9 cellular contexts compared by ENCODE assay signal in genomic region chr6:24919404-24919892, GRCh38. TPM values are rescaled to one million over a fixed set of nuclear protein-coding genes. Genes with fewer than 3 reads are reported as not detected.
DNase-seq lines count a peak whose midpoint lies in the region; ATAC-seq and FAIRE-seq lines count a peak whose summit lies in the region.
"Had no signal": no experiment of that assay in that cellular context is flagged by ENCODE, and none has a peak within 500 bp of the region (broad histone marks: within the 10 kb centered on the region; RNA-seq: fewer than 3 reads in every experiment).

No MANE protein-coding gene starts in this region.

- H3K4me3 ChIP-seq in mesendoderm (ENCODE audit: low read length): no peak overlapping the region
- H3K4me3 ChIP-seq in small intestine (ENCODE audit: low read depth in 1 of 2, low read length in 2 of 2): no peak overlapping the region

- peak overlapping the region; percentile 54 for H3K18ac ChIP-seq in mesendoderm (ENCODE audit: low read length)

- no peak overlapping the region for H3K4ac ChIP-seq in mesendoderm (ENCODE audit: low read depth, low read length)

- H2BK15ac ChIP-seq in mesendoderm (replicated peaks; ENCODE audit: low read depth): no peak overlapping the region

- no peaks in the 10 kb centered on the region for H3K79me1 ChIP-seq in mesendoderm (ENCODE audit: low read length)

- WGBS in mesendoderm (ENCODE audit: extremely low coverage, insufficient coverage, low lambda C conversion rate): no CpG with 5 or more reads among the region's 8 CpGs
- whole genome bisulfite sequencing in small intestine, 3 donors: 48 to 66% (median 63%) methylated on average over 8 of the region's 8 CpGs

- DNase-seq in NCI-H510A (lab: John Stamatoyannopoulos, UW) (peak; percentile 73), mesendoderm (peak; percentile 37), small intestine (no peak), T1000 (lab: John Stamatoyannopoulos, UW) (no peak), HuH-7.5 (ENCODE audit: low spot score) (no peak)
- no peak for DNase-seq in NK-92 treated with Interleukin-12 subunit alpha and Interleukin-12 subunit beta, amount 100 ng/mL, for 24 hours (lab: John Stamatoyannopoulos, UW)

- ATAC-seq in GM18502 (IDR thresholded peaks at IDR 0.05; ENCODE audit: poor library complexity, unreplicated experiment) (peak; percentile 66), HG02678 (IDR thresholded peaks at IDR 0.05; ENCODE audit: unreplicated experiment) (peak; percentile 55)

- FAIRE-seq in small intestine (lab: Jason Lieb, UNC): no peak

- H3K27me3 ChIP-seq in mesendoderm (ENCODE audit: insufficient read depth, low read length, poor library complexity) (no peaks in the 10 kb centered on the region), small intestine (ENCODE audit: control insufficient read depth in 2 of 2, insufficient read depth in 2 of 2, low read length in 2 of 2) (no peaks in the 10 kb centered on the region)

- no peak overlapping the region for H3K27ac ChIP-seq in mesendoderm (ENCODE audit: low read depth, low read length)
- H3K27ac ChIP-seq in small intestine (ENCODE audit: low read depth in 1 of 2, low read length in 1 of 2): no peak overlapping the region
- H3K27ac ChIP-seq: HL-60 had no signal

- H3K23ac ChIP-seq in mesendoderm (ENCODE audit: low read length): no peak overlapping the region

- H3K4me1 ChIP-seq in mesendoderm (ENCODE audit: control insufficient read depth, low read depth, low read length): peaks cover 17% of the 10 kb centered on the region
- H3K4me1 ChIP-seq in small intestine (ENCODE audit: control insufficient read depth in 2 of 2, insufficient read depth in 1 of 2, low read depth in 1 of 2, low read length in 1 of 2): peaks cover 0 to 5% of the 10 kb centered on the region in 2 donors

- no peak overlapping the region for H4K8ac ChIP-seq in mesendoderm (ENCODE audit: low read depth, low read length)

- H3K9me3 ChIP-seq in small intestine (ENCODE audit: control insufficient read depth, low read depth): no peaks in the 10 kb centered on the region

- H2AK5ac ChIP-seq in mesendoderm (ENCODE audit: low read length): no peak overlapping the region

- H3K56ac ChIP-seq in mesendoderm (ENCODE audit: low read length): peak overlapping the region; percentile 3

- no peak overlapping the region for H2BK5ac ChIP-seq in mesendoderm (ENCODE audit: low read length)

- H3K9ac ChIP-seq in mesendoderm (ENCODE audit: low read length): no peak overlapping the region

- H3K36me3 ChIP-seq in mesendoderm (ENCODE audit: control insufficient read depth, insufficient read depth, low read length) (no peaks in the 10 kb centered on the region), small intestine (ENCODE audit: control insufficient read depth in 2 of 2, insufficient read depth in 2 of 2, low read length in 2 of 2) (no peaks in the 10 kb centered on the region)

- H3K79me2 ChIP-seq in mesendoderm (ENCODE audit: control insufficient read depth, insufficient read depth, low read length): no peaks in the 10 kb centered on the region

- H4K5ac ChIP-seq in mesendoderm (ENCODE audit: low read length): no peak overlapping the region

- no peak overlapping the region for H3K4me2 ChIP-seq in mesendoderm (ENCODE audit: low read length)

- H2BK120ac ChIP-seq in mesendoderm (ENCODE audit: low read depth, low read length): no peak overlapping the region

RNA-seq across cellular contexts. Expression of gene RIPOR2, which starts 16.3 kb away (rescaled TPM):
- 2.4 TPM for polyA plus RNA-seq in mesendoderm (2013, experiment 1 of 2)
- polyA plus RNA-seq in mesendoderm (2013, experiment 2 of 2): 2.5 TPM
- 1 to 10 TPM; 1.6 to 3.1 (median 1.8) TPM for polyA plus RNA-seq in small intestine

Comparison
In these comparisons a context has a peak if more than half of its experiments do, and no peak if none do; other contexts are left out.
1. DNase-seq: peak in NCI-H510A (single experiment) and mesendoderm (single experiment); none in small intestine (single experiment), NK-92 treated with Interleukin-12 subunit alpha and Interleukin-12 subunit beta, amount 100 ng/mL, for 24 hours (single experiment), T1000 (single experiment) and HuH-7.5 (single experiment).